Comparison of ENCODE assay signal across 33 cellular contexts in the genomic region with DNA sequence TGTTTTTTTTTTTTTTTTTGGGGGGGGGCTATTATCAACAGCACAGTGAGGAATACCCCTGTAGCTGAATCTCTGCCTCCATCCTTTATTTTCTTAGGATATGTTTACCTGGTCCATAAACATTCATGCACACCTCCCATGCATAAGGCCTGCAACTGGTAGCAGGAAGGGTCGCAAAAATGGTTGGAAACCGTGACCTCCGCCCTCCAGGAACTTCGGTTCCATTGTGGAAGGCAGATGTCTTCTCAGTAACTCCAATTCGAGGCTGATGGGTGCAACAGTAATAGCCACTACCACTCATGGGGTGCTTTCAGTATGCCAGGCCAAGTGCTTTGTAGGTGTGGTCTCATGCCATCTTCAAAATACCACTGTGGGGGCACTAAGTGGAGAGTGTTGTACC.
"Had no signal": no experiment of that assay in that cellular context is flagged by ENCODE, and none has a peak within 500 bp of the region (broad histone marks: within the 10 kb centered on the region; RNA-seq: fewer than 3 reads in every experiment).

No MANE protein-coding gene starts in this region.

- H3K9me3 Mint-ChIP-seq: activated CD4-positive, alpha-beta memory T cell treated with anti-CD3 and anti-CD28 coated beads, Interleukin-2, amount 10 ng/mL, durations not matched to agents 7 days and 5 days; activated CD4-positive, alpha-beta T cell treated with anti-CD3 and anti-CD28 coated beads, Interleukin-2, amount 10 ng/mL, durations not matched to agents 7 days and 5 days; activated naive CD4-positive, alpha-beta T cell treated with anti-CD3 and anti-CD28 coated beads, Interleukin-2, amount 10 ng/mL, durations not matched to agents 7 days and 5 days; activated naive CD8-positive, alpha-beta T cell treated with anti-CD3 and anti-CD28 coated beads, Interleukin-2, amount 10 ng/mL, durations not matched to agents 7 days and 5 days; activated T-cell treated with anti-CD3 and anti-CD28 coated beads, Interleukin-2, amount 50 U/mL, for 24 hours; central memory CD8-positive, alpha-beta T cell; dendritic cell treated with granulocyte-macrophage colony-stimulating factor and Interleukin-4, amounts not matched to agents 40 ng/mL and 50 ng/mL, for 4 days; naive B cell; neural progenitor cell; stimulated activated memory B cell treated with anti-CD40 and anti-IgM and Interleukin-4, amounts not matched to agents 10 μg/mL and 1 μg/mL and 100 μg/mL, for 72 hours; WTC11 had no signal

- H3K4me3 Mint-ChIP-seq: activated CD4-positive, alpha-beta memory T cell treated with anti-CD3 and anti-CD28 coated beads, Interleukin-2, amount 10 ng/mL, durations not matched to agents 7 days and 5 days; activated T-cell treated with anti-CD3 and anti-CD28 coated beads, Interleukin-2, amount 50 U/mL, for 24 hours; dendritic cell treated with granulocyte-macrophage colony-stimulating factor and Interleukin-4, amounts not matched to agents 40 ng/mL and 50 ng/mL, for 4 days; stimulated activated memory B cell treated with anti-CD40 and anti-IgM and Interleukin-4, amounts not matched to agents 10 μg/mL and 1 μg/mL and 100 μg/mL, for 72 hours; T-helper 17 cell had no signal

- H3K9me2 ChIP-seq: SK-N-SH had no signal

- FAIRE-seq: small intestine, urothelium cell line had no signal

- DNase-seq: activated CD4-positive, alpha-beta memory T cell treated with anti-CD3 and anti-CD28 coated beads, Interleukin-2, amount 10 ng/mL, durations not matched to agents 7 days and 5 days; activated CD4-positive, alpha-beta T cell treated with anti-CD3 and anti-CD28 coated beads for 1 hour; activated CD4-positive, alpha-beta T cell treated with anti-CD3 and anti-CD28 coated beads, Interleukin-2, amount 10 ng/mL, durations not matched to agents 7 days and 5 days; activated CD8-positive, alpha-beta memory T cell treated with anti-CD3 and anti-CD28 coated beads, Interleukin-2, amount 50 U/mL, for 48 hours; activated gamma-delta T cell; activated naive CD4-positive, alpha-beta T cell treated with anti-CD3 and anti-CD28 coated beads, Interleukin-2, amount 10 ng/mL, durations not matched to agents 7 days and 5 days; activated naive CD8-positive, alpha-beta T cell treated with anti-CD3 and anti-CD28 coated beads, Interleukin-2, amount 10 ng/mL, durations not matched to agents 7 days and 5 days; activated T-cell treated with anti-CD3 and anti-CD28 coated beads, Interleukin-2, amount 50 U/mL, for 24 hours; amygdala; effector CD4-positive, alpha-beta T cell; head of caudate nucleus; kidney glomerular epithelial cell; lower lobe of right lung; mesendoderm; naive B cell; SK-N-SH; small intestine; stimulated activated CD4-positive, alpha-beta T cell treated with anti-CD3 and anti-CD28 coated beads, Interleukin-1b, Interleukin-23, amount 100 ng/mL, for 48 hours; stimulated activated CD4-positive, alpha-beta T cell treated with anti-CD3 and anti-CD28 coated beads, Interleukin-4, amount 100 ng/mL, for 4 hours; stimulated activated CD8-positive, alpha-beta memory T cell treated with anti-CD3 and anti-CD28 coated beads, Interleukin-4, amount 100 ng/mL, for 48 hours; stomach; SW 1271; T-helper 17 cell; testis; trophoblast cell had no signal

- H3K36me3 ChIP-seq: lower lobe of right lung, neural progenitor cell, stomach had no signal

- H3K27me3 Mint-ChIP-seq: activated CD4-positive, alpha-beta memory T cell treated with anti-CD3 and anti-CD28 coated beads, Interleukin-2, amount 10 ng/mL, durations not matched to agents 7 days and 5 days; activated T-cell treated with anti-CD3 and anti-CD28 coated beads, Interleukin-2, amount 50 U/mL, for 24 hours; central memory CD8-positive, alpha-beta T cell; stimulated activated memory B cell treated with anti-CD40 and anti-IgM and Interleukin-4, amounts not matched to agents 10 μg/mL and 1 μg/mL and 100 μg/mL, for 72 hours had no signal

- H3K27ac Mint-ChIP-seq: activated CD4-positive, alpha-beta memory T cell treated with anti-CD3 and anti-CD28 coated beads, Interleukin-2, amount 10 ng/mL, durations not matched to agents 7 days and 5 days; activated CD4-positive, alpha-beta T cell treated with anti-CD3 and anti-CD28 coated beads, Interleukin-2, amount 10 ng/mL, durations not matched to agents 7 days and 5 days; activated naive CD4-positive, alpha-beta T cell treated with anti-CD3 and anti-CD28 coated beads, Interleukin-2, amount 10 ng/mL, durations not matched to agents 7 days and 5 days; activated naive CD8-positive, alpha-beta T cell treated with anti-CD3 and anti-CD28 coated beads, Interleukin-2, amount 10 ng/mL, durations not matched to agents 7 days and 5 days; activated T-cell treated with anti-CD3 and anti-CD28 coated beads, Interleukin-2, amount 50 U/mL, for 24 hours; dendritic cell treated with granulocyte-macrophage colony-stimulating factor and Interleukin-4, amounts not matched to agents 40 ng/mL and 50 ng/mL, for 4 days; neural progenitor cell; stimulated activated memory B cell treated with anti-CD40 and anti-IgM and Interleukin-4, amounts not matched to agents 10 μg/mL and 1 μg/mL and 100 μg/mL, for 72 hours; T-helper 17 cell; WTC11 had no signal

- H3K36me3 Mint-ChIP-seq: activated naive CD4-positive, alpha-beta T cell treated with anti-CD3 and anti-CD28 coated beads, Interleukin-2, amount 10 ng/mL, durations not matched to agents 7 days and 5 days; naive B cell; neural progenitor cell; stimulated activated memory B cell treated with anti-CD40 and anti-IgM and Interleukin-4, amounts not matched to agents 10 μg/mL and 1 μg/mL and 100 μg/mL, for 72 hours; WTC11 had no signal

- H3K9me3 ChIP-seq: lower lobe of right lung, right lobe of liver, SK-N-SH, stomach, testis had no signal

- H3K27me3 ChIP-seq: right lobe of liver, stomach, testis had no signal

- H2AFZ ChIP-seq: neural progenitor cell had no signal

- H3K4me2 ChIP-seq: neural progenitor cell, SK-N-SH had no signal

- H3K27ac ChIP-seq: lower lobe of right lung, neural progenitor cell had no signal

- ATAC-seq: left lobe of liver; lower lobe of right lung; right lobe of liver; stimulated activated memory B cell treated with anti-CD40 and anti-IgM and Interleukin-4, amounts not matched to agents 10 μg/mL and 1 μg/mL and 100 μg/mL, for 72 hours; T-helper 17 cell; WTC11 had no signal

- H3K9ac ChIP-seq: neural progenitor cell, SK-N-SH had no signal

- H3K4me3 ChIP-seq: neural progenitor cell, right lobe of liver, testis had no signal
